28 cellular contexts compared by ENCODE assay signal in genomic region chr19:42628411-42629135, GRCh38. TPM values are rescaled to one million over a fixed set of nuclear protein-coding genes. Genes with fewer than 3 reads are reported as not detected.
A peak's percentile ranks its signal among the peaks of the same experiment; 100 is the strongest.
DNase-seq lines count a peak whose midpoint lies in the region; ATAC-seq, FAIRE-seq and TF ChIP-seq lines count a peak whose summit lies in the region.
"Had no signal": no experiment of that assay in that cellular context is flagged by ENCODE, and none has a peak within 500 bp of the region (broad histone marks: within the 10 kb centered on the region; RNA-seq: fewer than 3 reads in every experiment).

No MANE protein-coding gene starts in this region.

- FAIRE-seq in GM12892 (lab: Jason Lieb, UNC): peak; percentile 77
- FAIRE-seq: D721Med, G401.6, RCC 7860 had no signal

- H3K36me3 Mint-ChIP-seq in activated CD4-positive, alpha-beta T cell treated with anti-CD3 and anti-CD28 coated beads, Interleukin-2, amount 10 ng/mL, durations not matched to agents 24 days and 14 days (ENCODE audit: low read depth): no peaks in the 10 kb centered on the region
- no peaks in the 10 kb centered on the region for H3K36me3 Mint-ChIP-seq in activated CD4-positive, alpha-beta memory T cell treated with anti-CD3 and anti-CD28 coated beads, Interleukin-2, amount 10 ng/mL, durations not matched to agents 7 days and 5 days (ENCODE audit: low read depth)

- no peak for TF ChIP-seq CTCF in OCI-LY7 (conservative IDR thresholded peaks at IDR 0.05; ENCODE audit: low read length)

- in situ Hi-C loops in HAP-1 (cut with MboI; ENCODE audit: low sequenced_read_pairs): no loop called here

- no peaks in the 10 kb centered on the region for H3K4me1 ChIP-seq in OCI-LY7 (ENCODE audit: insufficient read depth, low read length, poor library complexity, severe bottlenecking)
- H3K4me1 ChIP-seq in HAP-1: no peaks in the 10 kb centered on the region
- H3K4me1 ChIP-seq: A549, ascending aorta, left lung, sigmoid colon, vagina had no signal

- H3K27ac Mint-ChIP-seq in activated CD4-positive, alpha-beta T cell treated with anti-CD3 and anti-CD28 coated beads, Interleukin-2, amount 10 ng/mL, durations not matched to agents 24 days and 14 days: peak overlapping the region; percentile 81
- H3K27ac Mint-ChIP-seq in activated CD4-positive, alpha-beta memory T cell treated with anti-CD3 and anti-CD28 coated beads, Interleukin-2, amount 10 ng/mL, durations not matched to agents 7 days and 5 days: peak overlapping the region; percentile 66
- H3K27ac Mint-ChIP-seq: effector memory CD8-positive, alpha-beta T cell; nephron progenitor cell had no signal

- no peaks in the 10 kb centered on the region for H3K9me2 ChIP-seq in OCI-LY7 (ENCODE audit: insufficient read depth, low read length)

- no peaks in the 10 kb centered on the region for H3K9me3 ChIP-seq in OCI-LY7 (ENCODE audit: low read length)
- H3K9me3 ChIP-seq in HAP-1: no peaks in the 10 kb centered on the region
- H3K9me3 ChIP-seq: ascending aorta, left lung, sigmoid colon, vagina had no signal

- peak; percentile 59 for DNase-seq in activated CD4-positive, alpha-beta T cell treated with anti-CD3 and anti-CD28 coated beads, Interleukin-2, amount 10 ng/mL, durations not matched to agents 24 days and 14 days
- DNase-seq in activated CD4-positive, alpha-beta T cell treated with anti-CD3 and anti-CD28 coated beads for 4 hours: no peak
- no peak for DNase-seq in GM12892 (ENCODE audit: insufficient read length)
- DNase-seq in activated CD4-positive, alpha-beta memory T cell treated with anti-CD3 and anti-CD28 coated beads, Interleukin-2, amount 10 ng/mL, durations not matched to agents 7 days and 5 days: peak; percentile 23
- peak; percentile 33 for DNase-seq in stimulated activated CD4-positive, alpha-beta T cell treated with anti-CD3 and anti-CD28 coated beads, Interleukin-1b, Interleukin-23, amount 100 ng/mL, for 48 hours
- DNase-seq in OCI-LY7 (ENCODE audit: low spot score): no peak
- no peak for DNase-seq in HAP-1 (ENCODE audit: low spot score in 2 of 2)
- DNase-seq: activated CD4-positive, alpha-beta T cell treated with anti-CD3 and anti-CD28 coated beads for 1 hour; effector memory CD8-positive, alpha-beta T cell; head of caudate nucleus; KG1; left lung; midbrain; NCI-H1048; NCI-H2029 treated with DMSO at 0.1 percent for 48 hours; nephron progenitor cell; sigmoid colon; T1000 had no signal

- no peaks in the 10 kb centered on the region for H4K20me1 ChIP-seq in OCI-LY7 (ENCODE audit: insufficient read depth, low read length)
- H4K20me1 ChIP-seq: BLaER1 treated with 17β-estradiol and CSF1 and Interleukin-3, amounts not matched to agents 10 nM and 100 nM had no signal

- peak overlapping the region; percentile 41 for H3K4me3 Mint-ChIP-seq in activated CD4-positive, alpha-beta T cell treated with anti-CD3 and anti-CD28 coated beads, Interleukin-2, amount 10 ng/mL, durations not matched to agents 24 days and 14 days
- no peak overlapping the region for H3K4me3 Mint-ChIP-seq in activated CD4-positive, alpha-beta memory T cell treated with anti-CD3 and anti-CD28 coated beads, Interleukin-2, amount 10 ng/mL, durations not matched to agents 7 days and 5 days
- H3K4me3 Mint-ChIP-seq: effector memory CD8-positive, alpha-beta T cell; nephron progenitor cell had no signal

- no TSS peak for BruUV-seq in OCI-LY7 (replicated peaks; lab: Mats Ljungman, UMichigan)

- peaks cover 4% of the 10 kb centered on the region for H3K27me3 Mint-ChIP-seq in activated CD4-positive, alpha-beta T cell treated with anti-CD3 and anti-CD28 coated beads, Interleukin-2, amount 10 ng/mL, durations not matched to agents 24 days and 14 days
- peaks cover 3% of the 10 kb centered on the region for H3K27me3 Mint-ChIP-seq in activated CD4-positive, alpha-beta memory T cell treated with anti-CD3 and anti-CD28 coated beads, Interleukin-2, amount 10 ng/mL, durations not matched to agents 7 days and 5 days

- no peak overlapping the region for H2AFZ ChIP-seq in OCI-LY7 (ENCODE audit: low read length)

- no peaks in the 10 kb centered on the region for H3K36me3 ChIP-seq in OCI-LY7 (ENCODE audit: insufficient read depth, low read length)
- no peaks in the 10 kb centered on the region for H3K36me3 ChIP-seq in HAP-1 (replicated peaks)
- H3K36me3 ChIP-seq: ascending aorta; BLaER1 treated with 17β-estradiol and CSF1 and Interleukin-3, amounts not matched to agents 10 nM and 100 nM; left lung; sigmoid colon; vagina had no signal

- H3K4me3 ChIP-seq in OCI-LY7 (ENCODE audit: low read depth, low read length, poor library complexity, severe bottlenecking) (no peak overlapping the region), HAP-1 (no peak overlapping the region)
- H3K4me3 ChIP-seq: A549; ascending aorta; BLaER1 treated with 17β-estradiol and CSF1 and Interleukin-3, amounts not matched to agents 10 nM and 100 nM; left lung; sigmoid colon; vagina had no signal

- peaks cover 17% of the 10 kb centered on the region for H3K4me1 Mint-ChIP-seq in activated CD4-positive, alpha-beta T cell treated with anti-CD3 and anti-CD28 coated beads, Interleukin-2, amount 10 ng/mL, durations not matched to agents 24 days and 14 days
- peaks cover 16% of the 10 kb centered on the region for H3K4me1 Mint-ChIP-seq in activated CD4-positive, alpha-beta memory T cell treated with anti-CD3 and anti-CD28 coated beads, Interleukin-2, amount 10 ng/mL, durations not matched to agents 7 days and 5 days
- H3K4me1 Mint-ChIP-seq: nephron progenitor cell had no signal

- intact Hi-C loops in activated CD4-positive, alpha-beta T cell treated with anti-CD3 and anti-CD28 coated beads, Interleukin-2, amount 10 ng/mL, durations not matched to agents 24 days and 14 days (cut with micrococcal nuclease): no loop called here
- intact Hi-C loops in OCI-LY7 (cut with micrococcal nuclease; ENCODE audit: unreplicated experiment): no loop called here

- H3K79me2 ChIP-seq in OCI-LY7 (ENCODE audit: insufficient read depth, low read depth, low read length): no peaks in the 10 kb centered on the region

- no peak overlapping the region for H3K4me2 ChIP-seq in OCI-LY7 (ENCODE audit: low read length)
- H3K4me2 ChIP-seq: A549 had no signal

- peaks cover 7% of the 10 kb centered on the region; the same call in 1 of the 2 replicates for H3K27me3 ChIP-seq in HAP-1 (ENCODE audit: low read depth)
- H3K27me3 ChIP-seq: ascending aorta; BLaER1 treated with 17β-estradiol and CSF1 and Interleukin-3, amounts not matched to agents 10 nM and 100 nM; sigmoid colon; vagina had no signal

- no peak overlapping the region for H3K27ac ChIP-seq in OCI-LY7 (ENCODE audit: low read depth, low read length, poor library complexity, severe bottlenecking)
- H3K27ac ChIP-seq: A549; ascending aorta; BLaER1 treated with 17β-estradiol and CSF1 and Interleukin-3, amounts not matched to agents 10 nM and 100 nM; left lung; sigmoid colon; vagina had no signal

- CTCF ChIA-PET in activated CD4-positive, alpha-beta memory T cell treated with anti-CD3 and anti-CD28 coated beads, Interleukin-2, amount 10 ng/mL, durations not matched to agents 7 days and 5 days (lab: Charles Lee): interaction anchor here (1.3 kb wide), 1 partner anchor 22 kb away, joined by 4 read pairs; no protein-coding TSS in a partner anchor
- CTCF ChIA-PET in OCI-LY7 (lab: Charles Lee; ENCODE audit: unreplicated experiment): no interaction called here

- TF ChIP-seq POLR2A in GM12892 (IDR thresholded peaks at IDR 0.05; ENCODE audit: low read depth, low read length): no peak

- H3K9me3 Mint-ChIP-seq in activated CD4-positive, alpha-beta T cell treated with anti-CD3 and anti-CD28 coated beads, Interleukin-2, amount 10 ng/mL, durations not matched to agents 24 days and 14 days: peaks cover 13% of the 10 kb centered on the region
- peaks cover 2% of the 10 kb centered on the region for H3K9me3 Mint-ChIP-seq in activated CD4-positive, alpha-beta memory T cell treated with anti-CD3 and anti-CD28 coated beads, Interleukin-2, amount 10 ng/mL, durations not matched to agents 7 days and 5 days
- H3K9me3 Mint-ChIP-seq: effector memory CD8-positive, alpha-beta T cell had no signal

- ATAC-seq in HG02588 (IDR thresholded peaks at IDR 0.05; ENCODE audit: unreplicated experiment): no peak
- ATAC-seq: A549; effector memory CD8-positive, alpha-beta T cell; left lung; SK-N-SH treated with all-trans-retinoic acid at 6 μM for 48 hours had no signal

- POLR2A ChIA-PET in activated CD4-positive, alpha-beta memory T cell treated with anti-CD3 and anti-CD28 coated beads, Interleukin-2, amount 10 ng/mL, durations not matched to agents 7 days and 5 days (lab: Charles Lee): interaction anchor here (1.0 kb wide), 1 partner anchor 26 kb away, joined by 3 read pairs; no protein-coding TSS in a partner anchor
- POLR2A ChIA-PET in OCI-LY7 (lab: Charles Lee): no interaction called here

RNA-seq across cellular contexts. Expression of gene CEACAM8, which starts 33.8 kb away (rescaled TPM):
- total RNA-seq in activated CD4-positive, alpha-beta T cell treated with anti-CD3 and anti-CD28 coated beads, Interleukin-2, amount 10 ng/mL, durations not matched to agents 24 days and 14 days: not detected in 2 replicates
- not detected for polyA plus RNA-seq in GM12892 (2012; ENCODE audit: missing spikeins)
- not detected for total RNA-seq in activated CD4-positive, alpha-beta memory T cell treated with anti-CD3 and anti-CD28 coated beads, Interleukin-2, amount 10 ng/mL, durations not matched to agents 7 days and 5 days
- not detected in 2 replicates for total RNA-seq in OCI-LY7 (2014; rRNA removed; shearing (Covaris generic))
- not detected in 2 replicates for total RNA-seq in OCI-LY7 (2022)
- total RNA-seq: ascending aorta, cerebellum, sigmoid colon, vagina had no signal
- polyA plus RNA-seq: A549 had no signal

Comparison
In these comparisons a context has a peak if more than half of its experiments do, and no peak if none do; other contexts are left out.
1. DNase-seq: peak in activated CD4-positive, alpha-beta T cell treated with anti-CD3 and anti-CD28 coated beads, Interleukin-2, amount 10 ng/mL, durations not matched to agents 24 days and 14 days (single experiment), activated CD4-positive, alpha-beta memory T cell treated with anti-CD3 and anti-CD28 coated beads, Interleukin-2, amount 10 ng/mL, durations not matched to agents 7 days and 5 days (single experiment) and stimulated activated CD4-positive, alpha-beta T cell treated with anti-CD3 and anti-CD28 coated beads, Interleukin-1b, Interleukin-23, amount 100 ng/mL, for 48 hours (single experiment); none in activated CD4-positive, alpha-beta T cell treated with anti-CD3 and anti-CD28 coated beads for 4 hours (0 of 2), GM12892 (single experiment), OCI-LY7 (single experiment) and HAP-1 (0 of 2).